In genomic region chr1:247491328-247491727, GRCh38 we compare ENCODE assay signal across 38 cellular contexts. TPM values are rescaled to one million over a fixed set of nuclear protein-coding genes. Genes with fewer than 3 reads are reported as not detected.
"Had no signal": no experiment of that assay in that cellular context is flagged by ENCODE, and none has a peak within 500 bp of the region (broad histone marks: within the 10 kb centered on the region; RNA-seq: fewer than 3 reads in every experiment).

No MANE protein-coding gene starts in this region.

- ATAC-seq: activated CD4-positive, alpha-beta T cell treated with anti-CD3 and anti-CD28 coated beads for 36 hours; activated CD8-positive, alpha-beta memory T cell treated with anti-CD3 and anti-CD28 coated beads, Interleukin-2, amount 10 ng/mL, durations not matched to agents 7 days and 5 days; activated naive CD8-positive, alpha-beta T cell treated with anti-CD3 and anti-CD28 coated beads, Interleukin-2, amount 50 U/mL, for 24 hours; body of pancreas; effector memory CD8-positive, alpha-beta T cell; foreskin keratinocyte; gastrocnemius medialis; heart left ventricle; T-helper 17 cell had no signal

- FAIRE-seq: colon had no signal

- DNase-seq: activated CD4-positive, alpha-beta memory T cell treated with anti-CD3 and anti-CD28 coated beads for 36 hours; activated CD4-positive, alpha-beta T cell treated with anti-CD3 and anti-CD28 coated beads for 36 hours; activated CD4-positive, alpha-beta T cell treated with anti-CD3 and anti-CD28 coated beads, Interleukin-2, amount 10 ng/mL, durations not matched to agents 24 days and 14 days; activated CD4-positive, CD25-positive, alpha-beta regulatory T cell; activated CD4-positive, CD25-positive, alpha-beta regulatory T cell treated with anti-CD3 and anti-CD28 coated beads, Interleukin-2, amount 50 U/mL, for 72 hours; activated CD8-positive, alpha-beta memory T cell treated with anti-CD3 and anti-CD28 coated beads, Interleukin-2, amount 10 ng/mL, durations not matched to agents 7 days and 5 days; activated CD8-positive, alpha-beta memory T cell treated with anti-CD3 and anti-CD28 coated beads, Interleukin-2, amount 50 U/mL, for 4 hours; activated effector memory CD4-positive, alpha-beta T cell treated with anti-CD3 and anti-CD28 coated beads, Interleukin-2, amount 50 U/mL, for 16 hours; activated naive CD4-positive, alpha-beta T cell treated with anti-CD3 and anti-CD28 coated beads for 36 hours; activated naive CD8-positive, alpha-beta T cell treated with anti-CD3 and anti-CD28 coated beads for 36 hours; activated naive CD8-positive, alpha-beta T cell treated with anti-CD3 and anti-CD28 coated beads, Interleukin-2, amount 50 U/mL, for 24 hours; activated T-cell treated with anti-CD3 and anti-CD28 coated beads, Interleukin-2, amount 50 U/mL, for 1 hour; activated T-cell treated with anti-CD3 and anti-CD28 coated beads, Interleukin-2, amount 50 U/mL, for 48 hours; adrenal gland; amygdala; aorta; body of pancreas; caudate nucleus; cortex of kidney; dermis blood vessel endothelial cell; effector CD4-positive, alpha-beta T cell; effector memory CD8-positive, alpha-beta T cell; erythroblast; foreskin keratinocyte; gastrocnemius medialis; glutamatergic neuron; heart left ventricle; T-helper 1 cell; T-helper 17 cell; T1000 had no signal

- H3K4me1 Mint-ChIP-seq: activated CD4-positive, alpha-beta T cell treated with anti-CD3 and anti-CD28 coated beads for 36 hours; activated CD4-positive, alpha-beta T cell treated with anti-CD3 and anti-CD28 coated beads, Interleukin-2, amount 10 ng/mL, durations not matched to agents 24 days and 14 days; activated CD8-positive, alpha-beta memory T cell treated with anti-CD3 and anti-CD28 coated beads, Interleukin-2, amount 10 ng/mL, durations not matched to agents 7 days and 5 days; activated naive CD4-positive, alpha-beta T cell treated with anti-CD3 and anti-CD28 coated beads, Interleukin-2, amount 50 U/mL, for 24 hours; activated naive CD8-positive, alpha-beta T cell treated with anti-CD3 and anti-CD28 coated beads for 36 hours; activated naive CD8-positive, alpha-beta T cell treated with anti-CD3 and anti-CD28 coated beads, Interleukin-2, amount 50 U/mL, for 24 hours had no signal

- H3K27ac ChIP-seq: adrenal gland, body of pancreas, esophagus muscularis mucosa, foreskin keratinocyte, gastrocnemius medialis, heart left ventricle had no signal

- H3K9me3 Mint-ChIP-seq: activated CD4-positive, alpha-beta memory T cell treated with anti-CD3 and anti-CD28 coated beads for 36 hours; activated CD4-positive, alpha-beta T cell treated with anti-CD3 and anti-CD28 coated beads, Interleukin-2, amount 10 ng/mL, durations not matched to agents 24 days and 14 days; activated naive CD4-positive, alpha-beta T cell treated with anti-CD3 and anti-CD28 coated beads for 36 hours; activated naive CD4-positive, alpha-beta T cell treated with anti-CD3 and anti-CD28 coated beads, Interleukin-2, amount 50 U/mL, for 24 hours; activated naive CD8-positive, alpha-beta T cell treated with anti-CD3 and anti-CD28 coated beads for 36 hours; activated naive CD8-positive, alpha-beta T cell treated with anti-CD3 and anti-CD28 coated beads, Interleukin-2, amount 50 U/mL, for 24 hours; activated T-helper 1 cell treated with anti-CD3 and anti-CD28 coated beads, Interleukin-12 subunit alpha, Interleukin-12 subunit beta, Interleukin-2, Interleukin-4 antibody, amounts not matched to agents 30 ng/mL and 10 ng/mL and 1 ng/mL, durations not matched to agents 14 hours and 24 hours and 36 hours; activated T-helper 2 cell treated with anti-CD3 and anti-CD28 coated beads, Interferon-gamma antibody, Interleukin-2, Interleukin-4, amounts not matched to agents 10 μg/mL and 5 μg/mL and 100 μg/mL, durations not matched to agents 14 hours and 24 hours and 36 hours; effector memory CD8-positive, alpha-beta T cell; T-helper 2 cell treated with Interferon-gamma antibody and Interleukin-4, amounts not matched to agents 5 μg/mL and 100 μg/mL, for 36 hours had no signal

- H3K4me3 ChIP-seq: adrenal gland, body of pancreas, esophagus muscularis mucosa, gastrocnemius medialis, heart left ventricle had no signal

- H3K9me3 ChIP-seq: adrenal gland, body of pancreas, esophagus muscularis mucosa, gastrocnemius medialis, heart left ventricle had no signal

- H3K27me3 ChIP-seq: adrenal gland, body of pancreas, foreskin keratinocyte had no signal

- H3K36me3 Mint-ChIP-seq: activated CD4-positive, alpha-beta memory T cell treated with anti-CD3 and anti-CD28 coated beads for 36 hours; activated CD8-positive, alpha-beta memory T cell treated with anti-CD3 and anti-CD28 coated beads, Interleukin-2, amount 10 ng/mL, durations not matched to agents 7 days and 5 days; activated naive CD4-positive, alpha-beta T cell treated with anti-CD3 and anti-CD28 coated beads, Interleukin-2, amount 50 U/mL, for 24 hours; activated naive CD8-positive, alpha-beta T cell treated with anti-CD3 and anti-CD28 coated beads for 36 hours had no signal

- H3K4me3 Mint-ChIP-seq: activated CD4-positive, alpha-beta memory T cell treated with anti-CD3 and anti-CD28 coated beads for 36 hours; activated CD4-positive, alpha-beta T cell treated with anti-CD3 and anti-CD28 coated beads for 36 hours; activated CD4-positive, alpha-beta T cell treated with anti-CD3 and anti-CD28 coated beads, Interleukin-2, amount 10 ng/mL, durations not matched to agents 24 days and 14 days; activated CD8-positive, alpha-beta memory T cell treated with anti-CD3 and anti-CD28 coated beads, Interleukin-2, amount 10 ng/mL, durations not matched to agents 7 days and 5 days; activated naive CD4-positive, alpha-beta T cell treated with anti-CD3 and anti-CD28 coated beads for 36 hours; activated naive CD4-positive, alpha-beta T cell treated with anti-CD3 and anti-CD28 coated beads, Interleukin-2, amount 50 U/mL, for 24 hours; activated naive CD8-positive, alpha-beta T cell treated with anti-CD3 and anti-CD28 coated beads for 36 hours; activated naive CD8-positive, alpha-beta T cell treated with anti-CD3 and anti-CD28 coated beads, Interleukin-2, amount 50 U/mL, for 24 hours; activated T-helper 1 cell treated with anti-CD3 and anti-CD28 coated beads, Interleukin-12 subunit alpha, Interleukin-12 subunit beta, Interleukin-2, Interleukin-4 antibody, amounts not matched to agents 30 ng/mL and 10 ng/mL and 1 ng/mL, durations not matched to agents 14 hours and 24 hours and 36 hours; effector memory CD8-positive, alpha-beta T cell; T-helper 17 cell; T-helper 2 cell treated with Interferon-gamma antibody and Interleukin-4, amounts not matched to agents 5 μg/mL and 100 μg/mL, for 36 hours had no signal

- H3K27ac Mint-ChIP-seq: activated CD4-positive, alpha-beta memory T cell treated with anti-CD3 and anti-CD28 coated beads for 36 hours; activated CD4-positive, alpha-beta T cell treated with anti-CD3 and anti-CD28 coated beads for 36 hours; activated CD4-positive, alpha-beta T cell treated with anti-CD3 and anti-CD28 coated beads, Interleukin-2, amount 10 ng/mL, durations not matched to agents 24 days and 14 days; activated CD8-positive, alpha-beta memory T cell treated with anti-CD3 and anti-CD28 coated beads, Interleukin-2, amount 10 ng/mL, durations not matched to agents 7 days and 5 days; activated naive CD4-positive, alpha-beta T cell treated with anti-CD3 and anti-CD28 coated beads for 36 hours; activated naive CD4-positive, alpha-beta T cell treated with anti-CD3 and anti-CD28 coated beads, Interleukin-2, amount 50 U/mL, for 24 hours; activated naive CD8-positive, alpha-beta T cell treated with anti-CD3 and anti-CD28 coated beads for 36 hours; activated naive CD8-positive, alpha-beta T cell treated with anti-CD3 and anti-CD28 coated beads, Interleukin-2, amount 50 U/mL, for 24 hours; activated T-helper 1 cell treated with anti-CD3 and anti-CD28 coated beads, Interleukin-12 subunit alpha, Interleukin-12 subunit beta, Interleukin-2, Interleukin-4 antibody, amounts not matched to agents 30 ng/mL and 10 ng/mL and 1 ng/mL, durations not matched to agents 14 hours and 24 hours and 36 hours; activated T-helper 2 cell treated with anti-CD3 and anti-CD28 coated beads, Interferon-gamma antibody, Interleukin-2, Interleukin-4, amounts not matched to agents 10 μg/mL and 5 μg/mL and 100 μg/mL, durations not matched to agents 14 hours and 24 hours and 36 hours; effector memory CD8-positive, alpha-beta T cell; T-helper 17 cell; T-helper 2 cell treated with Interferon-gamma antibody and Interleukin-4, amounts not matched to agents 5 μg/mL and 100 μg/mL, for 36 hours had no signal

- H3K4me1 ChIP-seq: adrenal gland, body of pancreas, esophagus muscularis mucosa, foreskin keratinocyte, gastrocnemius medialis had no signal

- H3K36me3 ChIP-seq: adrenal gland, esophagus muscularis mucosa, gastrocnemius medialis, heart left ventricle had no signal

RNA-seq across cellular contexts. Expression of gene OR2B11, which starts 33.4 kb away (rescaled TPM):
- total RNA-seq: activated CD4-positive, alpha-beta memory T cell treated with anti-CD3 and anti-CD28 coated beads for 36 hours; activated CD4-positive, alpha-beta T cell treated with anti-CD3 and anti-CD28 coated beads for 36 hours; activated CD4-positive, alpha-beta T cell treated with anti-CD3 and anti-CD28 coated beads, Interleukin-2, amount 10 ng/mL, durations not matched to agents 24 days and 14 days; activated CD8-positive, alpha-beta memory T cell treated with anti-CD3 and anti-CD28 coated beads for 36 hours; activated CD8-positive, alpha-beta memory T cell treated with anti-CD3 and anti-CD28 coated beads, Interleukin-2, amount 10 ng/mL, durations not matched to agents 7 days and 5 days; activated naive CD4-positive, alpha-beta T cell treated with anti-CD3 and anti-CD28 coated beads for 36 hours; activated naive CD8-positive, alpha-beta T cell treated with anti-CD3 and anti-CD28 coated beads for 36 hours; activated T-helper 1 cell treated with anti-CD3 and anti-CD28 coated beads, Interleukin-12 subunit alpha, Interleukin-12 subunit beta, Interleukin-2, Interleukin-4 antibody, amounts not matched to agents 30 ng/mL and 10 ng/mL and 1 ng/mL, durations not matched to agents 14 hours and 24 hours and 36 hours; activated T-helper 2 cell treated with anti-CD3 and anti-CD28 coated beads, Interferon-gamma antibody, Interleukin-2, Interleukin-4, amounts not matched to agents 10 μg/mL and 5 μg/mL and 100 μg/mL, durations not matched to agents 14 hours and 24 hours and 36 hours; adrenal gland; aorta; body of pancreas; chondrocyte; esophagus muscularis mucosa; foreskin keratinocyte; gastrocnemius medialis; heart left ventricle had no signal
- polyA plus RNA-seq: aorta, foreskin keratinocyte, heart left ventricle had no signal

RNA-seq across cellular contexts. Expression of gene OR2C3, which starts 44.9 kb away (rescaled TPM):
- total RNA-seq: activated CD4-positive, alpha-beta memory T cell treated with anti-CD3 and anti-CD28 coated beads for 36 hours; activated CD4-positive, alpha-beta T cell treated with anti-CD3 and anti-CD28 coated beads for 36 hours; activated CD4-positive, alpha-beta T cell treated with anti-CD3 and anti-CD28 coated beads, Interleukin-2, amount 10 ng/mL, durations not matched to agents 24 days and 14 days; activated CD8-positive, alpha-beta memory T cell treated with anti-CD3 and anti-CD28 coated beads for 36 hours; activated CD8-positive, alpha-beta memory T cell treated with anti-CD3 and anti-CD28 coated beads, Interleukin-2, amount 10 ng/mL, durations not matched to agents 7 days and 5 days; activated naive CD4-positive, alpha-beta T cell treated with anti-CD3 and anti-CD28 coated beads for 36 hours; activated T-helper 1 cell treated with anti-CD3 and anti-CD28 coated beads, Interleukin-12 subunit alpha, Interleukin-12 subunit beta, Interleukin-2, Interleukin-4 antibody, amounts not matched to agents 30 ng/mL and 10 ng/mL and 1 ng/mL, durations not matched to agents 14 hours and 24 hours and 36 hours; activated T-helper 2 cell treated with anti-CD3 and anti-CD28 coated beads, Interferon-gamma antibody, Interleukin-2, Interleukin-4, amounts not matched to agents 10 μg/mL and 5 μg/mL and 100 μg/mL, durations not matched to agents 14 hours and 24 hours and 36 hours; adrenal gland; aorta; body of pancreas; chondrocyte; dermis blood vessel endothelial cell; esophagus muscularis mucosa; foreskin keratinocyte; gastrocnemius medialis; T-helper 17 cell had no signal
- polyA plus RNA-seq: aorta, foreskin keratinocyte, heart left ventricle had no signal

RNA-seq across cellular contexts. Expression of gene GCSAML, which starts 57.6 kb away (rescaled TPM):
- total RNA-seq: activated CD4-positive, alpha-beta memory T cell treated with anti-CD3 and anti-CD28 coated beads for 36 hours; activated CD8-positive, alpha-beta memory T cell treated with anti-CD3 and anti-CD28 coated beads, Interleukin-2, amount 10 ng/mL, durations not matched to agents 7 days and 5 days; activated naive CD4-positive, alpha-beta T cell treated with anti-CD3 and anti-CD28 coated beads for 36 hours; chondrocyte; dermis blood vessel endothelial cell; foreskin keratinocyte had no signal
- polyA plus RNA-seq: aorta, foreskin keratinocyte had no signal
